Comparison of ENCODE assay signal across 1 cellular context in the genomic region with DNA sequence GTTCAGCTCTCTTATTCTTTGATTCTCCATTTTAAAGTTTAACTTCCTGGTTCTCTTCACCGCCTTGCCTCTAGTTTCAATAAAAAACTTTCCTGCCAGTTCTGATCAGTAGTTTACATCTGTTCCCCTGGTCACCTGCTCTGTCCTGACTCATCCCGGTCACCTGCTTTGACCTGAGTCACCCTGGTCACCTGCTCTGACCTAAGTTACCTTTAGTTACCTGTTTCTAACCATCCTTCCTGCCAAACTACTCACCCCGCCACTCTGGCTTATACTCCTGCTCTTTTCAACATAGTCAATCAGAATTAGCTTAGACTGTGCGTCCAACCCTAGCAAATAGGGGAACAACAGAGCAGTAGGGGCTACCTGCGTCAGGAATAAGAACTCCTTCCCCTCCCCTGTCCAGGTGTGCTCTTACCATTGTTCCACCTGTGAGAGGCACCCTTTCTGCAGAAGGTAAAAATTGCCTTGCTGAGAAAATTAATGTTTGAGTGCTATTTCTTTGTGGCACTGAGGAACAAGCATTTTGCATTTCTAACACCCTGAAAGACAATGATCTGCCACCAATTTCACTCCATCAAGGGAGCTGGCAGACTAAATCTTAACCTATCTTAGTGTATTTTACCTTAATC.
TF ChIP-seq lines count a peak whose summit lies in the region.

No MANE protein-coding gene starts in this region.

TF ChIP-seq in SK-N-SH treated with all-trans-retinoic acid at 6 μM for 48 hours, 23 proteins besides CTCF, POLR2A, EP300 and RAD21 (continued from another document):
- TF ChIP-seq ZNF70 (CRISPR knock-in tag; IDR thresholded peaks at IDR 0.05) (no peak), BACH2 (CRISPR knock-in tag; IDR thresholded peaks at IDR 0.05; ENCODE audit: borderline replicate concordance) (no peak)
